8 cellular contexts compared by ENCODE assay signal in genomic region chr10:70169011-70169410, GRCh38. TPM values are rescaled to one million over a fixed set of nuclear protein-coding genes. Genes with fewer than 3 reads are reported as not detected.
DNase-seq lines count a peak whose midpoint lies in the region; ATAC-seq, FAIRE-seq and TF ChIP-seq lines count a peak whose summit lies in the region.

No MANE protein-coding gene starts in this region.

- no peaks in the 10 kb centered on the region for H3K9me3 ChIP-seq in kidney (ENCODE audit: control insufficient read depth in 1 of 2, low read length in 2 of 2)
- H3K9me3 ChIP-seq in thoracic aorta = no peaks in the 10 kb centered on the region

- TF ChIP-seq CTCF in kidney (IDR thresholded peaks at IDR 0.05; ENCODE audit: borderline replicate concordance, extremely low read depth, insufficient read depth) (no peak), thoracic aorta (IDR thresholded peaks at IDR 0.05) (no peak)

- peak overlapping the region; percentile 96 for H3K27ac Mint-ChIP-seq in activated T-cell treated with anti-CD3 and anti-CD28 coated beads, Interleukin-2, amount 50 U/mL, for 24 hours
- peak overlapping the region; percentile 97 for H3K27ac Mint-ChIP-seq in activated naive CD8-positive, alpha-beta T cell treated with anti-CD3 and anti-CD28 coated beads for 36 hours

- no peak for ATAC-seq in thoracic aorta (ENCODE audit: insufficient number of reproducible peaks, low FRiP score, low read depth)
- ATAC-seq in HG02852 (IDR thresholded peaks at IDR 0.05; ENCODE audit: unreplicated experiment) = no peak

- DNase-seq in activated T-cell treated with anti-CD3 and anti-CD28 coated beads, Interleukin-2, amount 50 U/mL, for 24 hours = no peak
- no peak for DNase-seq in activated T-cell treated with anti-CD3 and anti-CD28 coated beads, Interleukin-2, amount 50 U/mL, for 48 hours
- DNase-seq in activated naive CD8-positive, alpha-beta T cell treated with anti-CD3 and anti-CD28 coated beads for 36 hours = no peak
- DNase-seq in kidney (no peak), thoracic aorta (ENCODE audit: low spot score) (no peak), NCI-H2081 (lab: John Stamatoyannopoulos, UW) (no peak), nucleus accumbens (lab: John Stamatoyannopoulos, UW) (no peak)

- intact Hi-C loops in kidney (cut with DNase I) = no loop called here

- H3K36me3 ChIP-seq in kidney (ENCODE audit: control insufficient read depth in 1 of 2, insufficient read depth in 2 of 2, low read length in 2 of 2) = peaks cover 0 to 2% of the 10 kb centered on the region in 2 donors
- H3K36me3 ChIP-seq in thoracic aorta = no peaks in the 10 kb centered on the region

- H3K4me1 ChIP-seq in kidney (ENCODE audit: control insufficient read depth in 1 of 2, insufficient read depth in 1 of 2, low read depth in 1 of 2, low read length in 2 of 2) (peaks cover 0 to 10% of the 10 kb centered on the region in 2 donors), thoracic aorta (ENCODE audit: control insufficient read depth in 1 of 2, low read depth in 2 of 2) (peaks cover 35 to 41% of the 10 kb centered on the region in 2 donors)

- H3K9me3 Mint-ChIP-seq in activated T-cell treated with anti-CD3 and anti-CD28 coated beads, Interleukin-2, amount 50 U/mL, for 24 hours = no peaks in the 10 kb centered on the region
- H3K9me3 Mint-ChIP-seq in activated naive CD8-positive, alpha-beta T cell treated with anti-CD3 and anti-CD28 coated beads for 36 hours = peaks cover 4% of the 10 kb centered on the region

- peak overlapping the region; percentile 94 for H3K4me3 Mint-ChIP-seq in activated T-cell treated with anti-CD3 and anti-CD28 coated beads, Interleukin-2, amount 50 U/mL, for 24 hours
- H3K4me3 Mint-ChIP-seq in activated naive CD8-positive, alpha-beta T cell treated with anti-CD3 and anti-CD28 coated beads for 36 hours = peak overlapping the region; percentile 93

- FAIRE-seq in kidney (lab: Jason Lieb, UNC) = no peak

- H3K36me3 Mint-ChIP-seq in activated T-cell treated with anti-CD3 and anti-CD28 coated beads, Interleukin-2, amount 50 U/mL, for 24 hours (ENCODE audit: low read depth) = peaks cover 57% of the 10 kb centered on the region
- H3K36me3 Mint-ChIP-seq in activated naive CD8-positive, alpha-beta T cell treated with anti-CD3 and anti-CD28 coated beads for 36 hours = peaks cover 28% of the 10 kb centered on the region

- H3K9ac ChIP-seq in kidney (ENCODE audit: low read length in 2 of 2) = peak overlapping the region; percentile 71 to 98

- H3K27me3 Mint-ChIP-seq in activated T-cell treated with anti-CD3 and anti-CD28 coated beads, Interleukin-2, amount 50 U/mL, for 24 hours = no peaks in the 10 kb centered on the region
- no peaks in the 10 kb centered on the region for H3K27me3 Mint-ChIP-seq in activated naive CD8-positive, alpha-beta T cell treated with anti-CD3 and anti-CD28 coated beads for 36 hours

- H3K27ac ChIP-seq in kidney (ENCODE audit: low read depth in 2 of 2, low read length in 2 of 2) (no peak overlapping the region), thoracic aorta (no peak overlapping the region)

- H3K27me3 ChIP-seq in thoracic aorta (replicated peaks; ENCODE audit: insufficient read depth) = no peaks in the 10 kb centered on the region

- peaks cover 70% of the 10 kb centered on the region for H3K4me1 Mint-ChIP-seq in activated T-cell treated with anti-CD3 and anti-CD28 coated beads, Interleukin-2, amount 50 U/mL, for 24 hours (ENCODE audit: low read depth)
- H3K4me1 Mint-ChIP-seq in activated naive CD8-positive, alpha-beta T cell treated with anti-CD3 and anti-CD28 coated beads for 36 hours = peaks cover 58% of the 10 kb centered on the region

- H3K4me3 ChIP-seq in kidney (ENCODE audit: low read length in 2 of 2) = peak overlapping the region; percentile 97 to 98
- peak overlapping the region; percentile 89 for H3K4me3 ChIP-seq in thoracic aorta

RNA-seq across cellular contexts. Expression of gene SAR1A, which starts 1.3 kb away (rescaled TPM):
- 100 to 1,000 TPM; 129 to 134 TPM for total RNA-seq in activated naive CD8-positive, alpha-beta T cell treated with anti-CD3 and anti-CD28 coated beads for 36 hours
- total RNA-seq in kidney (109 TPM), thoracic aorta (10 to 100 TPM; 53.2 to 95.0 TPM)
- polyA plus RNA-seq in kidney (ENCODE audit: insufficient read depth, low read depth, low replicate concordance) = 55.7 TPM

RNA-seq across cellular contexts. Expression of gene TYSND1, which starts 22.5 kb away (rescaled TPM):
- 10 to 100 TPM; 15.8 to 15.9 TPM for total RNA-seq in activated naive CD8-positive, alpha-beta T cell treated with anti-CD3 and anti-CD28 coated beads for 36 hours
- total RNA-seq in kidney (13.8 TPM), thoracic aorta (10 to 100 TPM; 11.4 to 12.2 TPM)
- polyA plus RNA-seq in kidney (ENCODE audit: insufficient read depth, low read depth, low replicate concordance) = 12.9 TPM

RNA-seq across cellular contexts. Expression of gene AIFM2, which starts 36.4 kb away (rescaled TPM):
- total RNA-seq in activated naive CD8-positive, alpha-beta T cell treated with anti-CD3 and anti-CD28 coated beads for 36 hours = 10 to 100 TPM in 1 of 2 experiments, 1 to 10 TPM in 1; 9.6 to 10.4 TPM
- total RNA-seq in kidney (12.7 TPM), thoracic aorta (10 to 100 TPM; 17.1 to 17.9 TPM)
- polyA plus RNA-seq in kidney (ENCODE audit: insufficient read depth, low read depth, low replicate concordance) = 14.8 TPM
